ENCODE assay signal across 8 cellular contexts in genomic region chr3:49132437-49133225, GRCh38. TPM values are rescaled to one million over a fixed set of nuclear protein-coding genes. Genes with fewer than 3 reads are reported as not detected.
DNase-seq lines count a peak whose midpoint lies in the region; ATAC-seq and TF ChIP-seq lines count a peak whose summit lies in the region.

Gene LAMB2, minus strand, starts transcription at chr3:49133050. Its CDS starts 183 bp downstream, at chr3:49132867.

- WGBS in HUES64: 4% methylated on average over 28 of the region's 28 CpGs

- peaks cover 9% of the 10 kb centered on the region; the same call in 1 of the 2 replicates for H3K4me1 ChIP-seq in HUES64 (ENCODE audit: insufficient read depth, low read length)

- no peaks in the 10 kb centered on the region for H3K9me3 ChIP-seq in HUES64 (ENCODE audit: insufficient read depth, low read depth, low read length)

- DNase-seq in AG08396 (ENCODE audit: low spot score) (peak; percentile 83), amygdala (lab: John Stamatoyannopoulos, UW) (peak in 42 of 56 donors; percentile 7 to 68 (median 36)), left cardiac atrium (peak; percentile 81), omental fat pad (ENCODE audit: low spot score) (peak; percentile 54), NCI-H187 treated with DMSO at 0.1 percent for 48 hours (lab: John Stamatoyannopoulos, UW) (no peak), NCI-H1436 treated with DMSO at 0.1 percent for 48 hours (lab: John Stamatoyannopoulos, UW) (no peak)

- H3K27ac ChIP-seq in HUES64 (ENCODE audit: low read depth, low read length): peak within 1 kb of the TSS; percentile 78; the same call in 1 of the 2 replicates

- ATAC-seq in left cardiac atrium (peak; percentile 84 to 88), omental fat pad (ENCODE audit: low FRiP score) (peak; percentile 74), GM19467 (IDR thresholded peaks at IDR 0.05; ENCODE audit: unreplicated experiment) (no peak)

- TF ChIP-seq CTCF in omental fat pad (IDR thresholded peaks at IDR 0.05): no peak

- peak within 1 kb of the TSS; percentile 63 for H3K9ac ChIP-seq in HUES64 (ENCODE audit: low read depth, low read length)

- no peaks in the 10 kb centered on the region for H3K27me3 ChIP-seq in HUES64 (ENCODE audit: insufficient read depth, low read length)

- peak within 1 kb of the TSS; percentile 89 for H3K4me3 ChIP-seq in HUES64 (ENCODE audit: low read length)

- no peaks in the 10 kb centered on the region for H3K36me3 ChIP-seq in HUES64 (ENCODE audit: insufficient read depth, low read length)

- intact Hi-C loops in left cardiac atrium (cut with DNase I): loop anchor here in 1 of 2 donors (1.0 kb wide), 1 partner anchor 38 kb away; the partner anchor contains the start of gene QRICH1

RNA-seq across cellular contexts. Expression of gene LAMB2, which starts in this region (rescaled TPM):
- polyA plus RNA-seq in HUES64 (2013, experiment 1 of 2): 48.8 TPM
- 46.6 TPM for polyA plus RNA-seq in HUES64 (2013, experiment 2 of 2)
- total RNA-seq in left cardiac atrium: 100 to 1,000 TPM; 629 to 714 TPM
- total RNA-seq in omental fat pad: 100 to 1,000 TPM; 334 to 564 (median 415) TPM

Comparison
In these comparisons a context has a peak if more than half of its experiments do, and no peak if none do; other contexts are left out.
1. DNase-seq: peak in AG08396 (single experiment), amygdala (42 of 56), left cardiac atrium (single experiment) and omental fat pad (single experiment); none in NCI-H187 treated with DMSO at 0.1 percent for 48 hours (single experiment) and NCI-H1436 treated with DMSO at 0.1 percent for 48 hours (single experiment).